ENCODE assay signal across 14 cellular contexts in genomic region chr12:25089738-25090137, GRCh38.
DNase-seq lines count a peak whose midpoint lies in the region; ATAC-seq, FAIRE-seq and TF ChIP-seq lines count a peak whose summit lies in the region.
"Had no signal": no experiment of that assay in that cellular context is flagged by ENCODE, and none has a peak within 500 bp of the region (broad histone marks: within the 10 kb centered on the region; RNA-seq: fewer than 3 reads in every experiment).

No MANE protein-coding gene starts in this region.

- no peak overlapping the region for H3K27ac ChIP-seq in RWPE1
- no peak overlapping the region for H3K27ac ChIP-seq in foreskin keratinocyte
- H3K27ac ChIP-seq: C4-2B, SJSA1 had no signal

- peaks cover 15% of the 10 kb centered on the region for H3K4me1 ChIP-seq in foreskin keratinocyte
- H3K4me1 ChIP-seq: SJSA1 had no signal

- in situ Hi-C loops in ACHN (cut with HindIII; ENCODE audit: low pct_ligation_motif_present, low pct_unique_long_range_greater_than_20kb, low sequenced_read_pairs), result no loop called here

- FAIRE-seq in urothelium cell line (lab: Jason Lieb, UNC), result peak; percentile 13
- FAIRE-seq: H1 had no signal

- peak; percentile 20 for DNase-seq in stimulated activated CD4-positive, alpha-beta T cell treated with anti-CD3 and anti-CD28 coated beads, Interleukin-15, amount 100 ng/mL, for 24 hours
- no peak for DNase-seq in stimulated activated CD4-positive, alpha-beta T cell treated with anti-CD3 and anti-CD28 coated beads, Interleukin-2, amount 100 ng/mL, for 48 hours
- peak; percentile 27 for DNase-seq in RWPE1 (ENCODE audit: low spot score)
- peak; percentile 37 to 71 for DNase-seq in foreskin keratinocyte
- peak; percentile 79 for DNase-seq in urothelium cell line (ENCODE audit: low spot score)
- DNase-seq in ACHN, result no peak
- no peak for DNase-seq in NCI-H345 (lab: John Stamatoyannopoulos, UW)
- DNase-seq in NCI-H1436 (lab: John Stamatoyannopoulos, UW), result no peak
- DNase-seq: activated CD4-positive, alpha-beta T cell treated with anti-CD3 and anti-CD28 coated beads for 4 hours; endodermal cell; NCI-H2171 had no signal

- CTCF ChIA-PET in RWPE1 (lab: Yijun Ruan, JAX), result interaction anchor here (0.6 to 0.7 kb wide), 2 partner anchors 27 to 41 kb away, joined by 3 to 4 read pairs; no protein-coding TSS in a partner anchor

- H3K27me3 ChIP-seq in foreskin keratinocyte, result no peaks in the 10 kb centered on the region

- peak; percentile 93 for ATAC-seq in foreskin keratinocyte

- POLR2A ChIA-PET in RWPE1 (lab: Yijun Ruan, JAX; ENCODE audit: low non-redundant PET), result no interaction called here

- TF ChIP-seq CTCF in RWPE1 (conservative IDR thresholded peaks at IDR 0.05; ENCODE audit: low read depth) (no peak), foreskin keratinocyte (conservative IDR thresholded peaks at IDR 0.05) (no peak)

Comparison
In these comparisons a context has a peak if more than half of its experiments do, and no peak if none do; other contexts are left out.
1. DNase-seq: peak in stimulated activated CD4-positive, alpha-beta T cell treated with anti-CD3 and anti-CD28 coated beads, Interleukin-15, amount 100 ng/mL, for 24 hours (single experiment), RWPE1 (single experiment), foreskin keratinocyte (2 of 2) and urothelium cell line (single experiment); none in stimulated activated CD4-positive, alpha-beta T cell treated with anti-CD3 and anti-CD28 coated beads, Interleukin-2, amount 100 ng/mL, for 48 hours (0 of 2), ACHN (single experiment), NCI-H345 (single experiment) and NCI-H1436 (single experiment).